ENCODE assay signal across 24 cellular contexts in genomic region chr11:112581747-112582146, GRCh38.
DNase-seq lines count a peak whose midpoint lies in the region; ATAC-seq, FAIRE-seq and TF ChIP-seq lines count a peak whose summit lies in the region.
"Had no signal": no experiment of that assay in that cellular context is flagged by ENCODE, and none has a peak within 500 bp of the region (broad histone marks: within the 10 kb centered on the region; RNA-seq: fewer than 3 reads in every experiment).

No MANE protein-coding gene starts in this region.

- H3K4me3 ChIP-seq in psoas muscle, result no peak overlapping the region
- H3K4me3 ChIP-seq: gastroesophageal sphincter, GM23248, spleen had no signal

- no peaks in the 10 kb centered on the region for H3K27me3 ChIP-seq in psoas muscle (ENCODE audit: insufficient read depth in 3 of 3, low read length in 2 of 3)
- H3K27me3 ChIP-seq: gastroesophageal sphincter had no signal

- no peaks in the 10 kb centered on the region for H3K36me3 ChIP-seq in psoas muscle (ENCODE audit: insufficient read depth in 1 of 2, low read depth in 1 of 2)
- H3K36me3 ChIP-seq: gastroesophageal sphincter, spleen had no signal

- H3K27ac ChIP-seq in psoas muscle, result peak overlapping the region; percentile 34
- H3K27ac ChIP-seq: GM23248, RWPE1, spleen had no signal

- peak; percentile 65 for FAIRE-seq in GM19239 (lab: Jason Lieb, UNC)

- no peak for TF ChIP-seq CTCF in psoas muscle (IDR thresholded peaks at IDR 0.05)

- H3K9me3 ChIP-seq in psoas muscle, result no peaks in the 10 kb centered on the region
- H3K9me3 ChIP-seq: gastroesophageal sphincter, spleen had no signal

- intact Hi-C loops in psoas muscle (cut with DNase I), result loop anchor here in 1 of 2 donors (10.0 kb wide), 1 partner anchor 383 kb away; the partner anchor contains the start of gene NCAM1

- DNase-seq in GM19239 (ENCODE audit: insufficient read length, low spot score) (no peak), RPMI7951 (ENCODE audit: low read depth) (peak; percentile 91), psoas muscle (no peak), SHP77 (lab: John Stamatoyannopoulos, UW) (no peak), islet precursor cell (no peak), NCI-H2081 (lab: John Stamatoyannopoulos, UW) (no peak)
- DNase-seq: activated CD8-positive, alpha-beta memory T cell treated with anti-CD3 and anti-CD28 coated beads for 24 hours; activated naive CD4-positive, alpha-beta T cell treated with anti-CD3 and anti-CD28 coated beads, Interleukin-2, amount 50 U/mL, for 16 hours; activated T-cell treated with anti-CD3 and anti-CD28 coated beads, Interleukin-2, amount 50 U/mL, for 4 hours; aorta; CD8-positive, alpha-beta T cell; central memory CD4-positive, alpha-beta T cell; GF-D8; GM23248; kidney glomerular epithelial cell; mesenchymal stem cell; NCI-H1436; NCI-H2171; NCI-H524 treated with DMSO at 0.1 percent for 48 hours; spleen had no signal

- ATAC-seq in HG02870 (IDR thresholded peaks at IDR 0.05; ENCODE audit: unreplicated experiment), result peak; percentile 26
- peak; percentile 26 to 36 (median 33) for ATAC-seq in psoas muscle
- ATAC-seq in HG02571 (IDR thresholded peaks at IDR 0.05; ENCODE audit: unreplicated experiment), result no peak
- ATAC-seq: activated T-cell treated with anti-CD3 and anti-CD28 coated beads, Interleukin-2, amount 50 U/mL, for 4 hours; CD8-positive, alpha-beta T cell; gastroesophageal sphincter had no signal

- 55 to 70% (median 58%) methylated on average over 4 of the region's 4 CpGs for WGBS in psoas muscle, 3 donors

- H3K4me1 ChIP-seq in psoas muscle, result peaks cover 9% of the 10 kb centered on the region
- H3K4me1 ChIP-seq: spleen had no signal
